8 cellular contexts compared by ENCODE assay signal in the genomic region with DNA sequence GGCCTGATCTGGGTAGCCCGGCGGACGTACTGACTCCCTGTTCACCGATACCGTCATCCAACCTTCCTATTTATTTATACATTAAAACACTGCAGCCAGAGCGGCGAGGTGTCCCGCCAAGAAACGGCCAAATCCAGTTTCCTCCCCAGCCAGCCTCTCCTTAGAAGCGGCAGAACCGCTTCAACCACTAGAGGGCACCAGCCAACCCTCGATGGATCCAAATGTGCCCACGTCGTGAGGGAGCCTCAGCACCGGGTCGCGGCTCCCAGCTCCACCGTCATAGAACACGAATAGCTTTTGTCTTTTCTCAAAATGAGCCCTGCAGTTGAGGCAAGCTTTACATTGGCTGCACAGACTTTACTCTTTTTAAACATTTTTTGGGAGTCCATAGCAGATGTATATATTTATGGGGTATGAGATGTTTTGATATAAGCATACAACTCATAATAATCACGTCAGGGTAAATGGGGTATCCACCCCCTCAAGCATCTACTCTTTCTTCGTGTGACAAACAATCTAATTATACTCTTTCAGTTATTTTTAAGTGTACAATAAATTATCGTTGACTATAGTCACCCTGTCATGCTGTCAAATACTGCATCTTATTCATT. TPM values are rescaled to one million over a fixed set of nuclear protein-coding genes. Genes with fewer than 3 reads are reported as not detected.
DNase-seq lines count a peak whose midpoint lies in the region; ATAC-seq and TF ChIP-seq lines count a peak whose summit lies in the region.

No MANE protein-coding gene starts in this region.

- intact Hi-C loops in Calu3 (cut with micrococcal nuclease; ENCODE audit: unreplicated experiment) (no loop called here), OCI-LY7 (cut with micrococcal nuclease; ENCODE audit: unreplicated experiment) (loop anchor here (1.0 kb wide), 3 partner anchors 129 to 300 kb away; no protein-coding TSS in a partner anchor)

- no peaks in the 10 kb centered on the region for H3K9me2 ChIP-seq in OCI-LY7 (ENCODE audit: insufficient read depth, low read length)

- peak overlapping the region; percentile 31 for H3K4me3 ChIP-seq in OCI-LY7 (ENCODE audit: low read depth, low read length, poor library complexity, severe bottlenecking)
- H3K4me3 ChIP-seq in esophagus (ENCODE audit: low read depth in 1 of 2, low read length in 2 of 2), result peak overlapping the region; percentile 14 to 37

- WGBS in esophagus, 2 donors, result 4% methylated on average over 22 of the region's 22 CpGs

- peaks cover 6% of the 10 kb centered on the region for H3K4me1 ChIP-seq in OCI-LY7 (ENCODE audit: insufficient read depth, low read length, poor library complexity, severe bottlenecking)
- H3K4me1 ChIP-seq in esophagus (ENCODE audit: control insufficient read depth in 2 of 2, insufficient read depth in 2 of 2, low read length in 1 of 2), result peaks cover 0 to 6% of the 10 kb centered on the region in 2 donors

- CTCF ChIA-PET in Calu3 (lab: Charles Lee) (interaction anchor here (0.7 to 1.3 kb wide), 4 partner anchors 10 to 178 kb away, joined by 3 to 4 read pairs (median 4); no protein-coding TSS in a partner anchor), OCI-LY7 (lab: Charles Lee; ENCODE audit: unreplicated experiment) (interaction anchor here (1.2 kb wide), 1 partner anchor 24 kb away, joined by 4 read pairs; no protein-coding TSS in a partner anchor)

- H3K4me3 Mint-ChIP-seq in Calu3 (ENCODE audit: low read depth, unreplicated experiment), result peak overlapping the region; percentile 67

- BruUV-seq in Calu3 (replicated peaks; lab: Mats Ljungman, UMichigan) (no TSS peak), OCI-LY7 (replicated peaks; lab: Mats Ljungman, UMichigan) (no TSS peak)

- H3K27ac Mint-ChIP-seq in Calu3 (ENCODE audit: unreplicated experiment), result no peak overlapping the region

- H3K4me2 ChIP-seq in OCI-LY7 (ENCODE audit: low read length), result peak overlapping the region; percentile 65

- peaks cover 6% of the 10 kb centered on the region for H3K36me3 Mint-ChIP-seq in Calu3 (ENCODE audit: insufficient read depth, unreplicated experiment)

- H3K9me3 Mint-ChIP-seq in Calu3 (ENCODE audit: low read depth, unreplicated experiment), result peaks cover 3% of the 10 kb centered on the region

- peaks cover 16% of the 10 kb centered on the region for H3K4me1 Mint-ChIP-seq in Calu3 (ENCODE audit: low read depth, unreplicated experiment)

- TF ChIP-seq CTCF in Calu3 (IDR thresholded peaks at IDR 0.05; ENCODE audit: unreplicated experiment), result peak; percentile 53
- TF ChIP-seq CTCF in OCI-LY7 (conservative IDR thresholded peaks at IDR 0.05; ENCODE audit: low read length), result peak; percentile 97

- H3K27ac ChIP-seq in OCI-LY7 (ENCODE audit: low read depth, low read length, poor library complexity, severe bottlenecking), result no peak overlapping the region
- H3K27ac ChIP-seq in esophagus (ENCODE audit: low read depth in 2 of 2, low read length in 1 of 2), result no peak overlapping the region

- H4K20me1 ChIP-seq in OCI-LY7 (ENCODE audit: insufficient read depth, low read length), result no peaks in the 10 kb centered on the region

- H3K36me3 ChIP-seq in OCI-LY7 (ENCODE audit: insufficient read depth, low read length) (no peaks in the 10 kb centered on the region), esophagus (ENCODE audit: control insufficient read depth in 2 of 2, insufficient read depth in 2 of 2, low read length in 1 of 2) (no peaks in the 10 kb centered on the region)

- H3K27me3 ChIP-seq in esophagus (ENCODE audit: control insufficient read depth in 1 of 2, insufficient read depth in 2 of 2, low read length in 2 of 2), result no peaks in the 10 kb centered on the region

- DNase-seq in Calu3 (peak; percentile 81), HUDEP-2 (lab: John Stamatoyannopoulos, UW; ENCODE audit: unreplicated experiment in 76 of 76) (peak in 67 of 76 experiments; percentile 5 to 79 (median 52)), OCI-LY7 (ENCODE audit: low spot score) (peak; percentile 83), activated T-cell treated with anti-CD3 and anti-CD28 coated beads for 1 hour (ENCODE audit: low read depth) (peak; percentile 69), myocyte (ENCODE audit: low read depth) (peak; percentile 82)
- peak; percentile 67 for DNase-seq in stimulated activated CD8-positive, alpha-beta memory T cell treated with anti-CD3 and anti-CD28 coated beads, Interleukin-7, amount 100 ng/mL, for 24 hours (ENCODE audit: low read depth)

- ATAC-seq in GM21423 (IDR thresholded peaks at IDR 0.05; ENCODE audit: unreplicated experiment), result peak; percentile 94

- H3K9me3 ChIP-seq in OCI-LY7 (ENCODE audit: low read length) (no peaks in the 10 kb centered on the region), esophagus (ENCODE audit: control insufficient read depth in 2 of 2, insufficient read depth in 1 of 2, low read depth in 1 of 2, low read length in 1 of 2) (peaks cover 0 to 2% of the 10 kb centered on the region in 2 donors)

- peak overlapping the region; percentile 45; the same call in 1 of the 2 replicates for H2AFZ ChIP-seq in OCI-LY7 (ENCODE audit: low read length)

- no peaks in the 10 kb centered on the region for H3K79me2 ChIP-seq in OCI-LY7 (ENCODE audit: insufficient read depth, low read depth, low read length)

- POLR2A ChIA-PET in OCI-LY7 (lab: Charles Lee), result interaction anchor here (0.6 kb wide), 1 partner anchor 176 kb away, joined by 3 read pairs; no protein-coding TSS in a partner anchor

- peaks cover 43% of the 10 kb centered on the region for H3K27me3 Mint-ChIP-seq in Calu3 (ENCODE audit: unreplicated experiment)

RNA-seq across cellular contexts. Expression of a gene that starts 13.0 kb away (rescaled TPM):
- not detected in 2 replicates for total RNA-seq in Calu3 (2022)
- not detected in 2 replicates for total RNA-seq in OCI-LY7 (2014; rRNA removed; shearing (Covaris generic))
- not detected in 2 replicates for total RNA-seq in OCI-LY7 (2022)
- polyA plus RNA-seq in esophagus, result not detected
- not detected in 2 replicates for total RNA-seq in myocyte
- polyA plus RNA-seq in myocyte (2012), result not detected
